In genomic region chr16:11583889-11584565, GRCh38 we compare ENCODE assay signal across 8 cellular contexts. TPM values are rescaled to one million over a fixed set of nuclear protein-coding genes. Genes with fewer than 3 reads are reported as not detected.
DNase-seq lines count a peak whose midpoint lies in the region; ATAC-seq and TF ChIP-seq lines count a peak whose summit lies in the region.

No MANE protein-coding gene starts in this region.

- no peaks in the 10 kb centered on the region for H3K9me2 ChIP-seq in Karpas-422 (replicated peaks; ENCODE audit: insufficient read depth, low read length)

- H3K36me3 Mint-ChIP-seq in CD8-positive, alpha-beta memory T cell: peaks cover 0 to 60% (median 4%) of the 10 kb centered on the region in 3 donors
- H3K36me3 Mint-ChIP-seq in MCF 10A (ENCODE audit: insufficient read depth, unreplicated experiment): peaks cover 16% of the 10 kb centered on the region

- TF ChIP-seq CTCF in MCF 10A (IDR thresholded peaks at IDR 0.05; ENCODE audit: unreplicated experiment): no peak

- H3K4me1 ChIP-seq in CD8-positive, alpha-beta memory T cell (ENCODE audit: insufficient read depth, low read length): peaks cover 63% of the 10 kb centered on the region
- H3K4me1 ChIP-seq in Karpas-422 (ENCODE audit: low read length): peaks cover 33% of the 10 kb centered on the region
- peaks cover 36% of the 10 kb centered on the region for H3K4me1 ChIP-seq in mucosa of stomach (ENCODE audit: control insufficient read depth, insufficient read depth, low read length)

- DNase-seq in CD8-positive, alpha-beta memory T cell: no peak
- DNase-seq in Karpas-422 (no peak), MCF 10A (ENCODE audit: unreplicated experiment) (no peak), DMS153 treated with DMSO at 0.1 percent for 48 hours (lab: John Stamatoyannopoulos, UW; ENCODE audit: unreplicated experiment) (no peak)

- BruUV-seq in MCF 10A (replicated peaks; lab: Mats Ljungman, UMichigan): no TSS peak

- POLR2A ChIA-PET in CD8-positive, alpha-beta memory T cell (lab: Charles Lee): interaction anchor here (0.8 to 1.2 kb wide), 3 partner anchors 8 to 35 kb away, joined by 3 to 5 read pairs (median 3); no protein-coding TSS in a partner anchor
- POLR2A ChIA-PET in MCF 10A (lab: Yijun Ruan, JAX): interaction anchor here (0.6 to 3.8 kb wide), 17 partner anchors 13 to 355 kb away, joined by 3 to 30 read pairs (median 5); no protein-coding TSS in a partner anchor

- peaks cover 65 to 79% (median 72%) of the 10 kb centered on the region in 3 donors for H3K4me1 Mint-ChIP-seq in CD8-positive, alpha-beta memory T cell
- peaks cover 34% of the 10 kb centered on the region for H3K4me1 Mint-ChIP-seq in MCF 10A (ENCODE audit: insufficient read depth, unreplicated experiment)

- CTCF ChIA-PET in CD8-positive, alpha-beta memory T cell (lab: Charles Lee): interaction anchor here (0.8 to 3.5 kb wide), 8 partner anchors 14 to 127 kb away, joined by 3 to 16 read pairs (median 4); no protein-coding TSS in a partner anchor
- CTCF ChIA-PET in MCF 10A (lab: Yijun Ruan, JAX): interaction anchor here (0.6 to 2.9 kb wide), 11 partner anchors 18 to 178 kb away, joined by 3 to 10 read pairs (median 4); no protein-coding TSS in a partner anchor

- H3K9ac ChIP-seq in Karpas-422 (ENCODE audit: low read length) (no peak overlapping the region), mucosa of stomach (ENCODE audit: low read length) (peak overlapping the region; percentile 45)

- ATAC-seq in GM21367 (IDR thresholded peaks at IDR 0.05; ENCODE audit: unreplicated experiment): no peak
- no peak for ATAC-seq in HG03571 (IDR thresholded peaks at IDR 0.05; ENCODE audit: unreplicated experiment)
- ATAC-seq in GM18867 (IDR thresholded peaks at IDR 0.05; ENCODE audit: unreplicated experiment): no peak

- peak overlapping the region; percentile 87 to 99 (median 96) for H3K27ac Mint-ChIP-seq in CD8-positive, alpha-beta memory T cell
- peak overlapping the region; percentile 94 for H3K27ac Mint-ChIP-seq in MCF 10A (ENCODE audit: low read depth, unreplicated experiment)

- intact Hi-C loops in MCF 10A (cut with micrococcal nuclease): loop anchor here (1.0 to 2.0 kb wide), 2 partner anchors 51 to 177 kb away; no protein-coding TSS in a partner anchor

- no peak overlapping the region for H2AFZ ChIP-seq in Karpas-422 (ENCODE audit: low read length)

- no peaks in the 10 kb centered on the region for H3K36me3 ChIP-seq in CD8-positive, alpha-beta memory T cell (ENCODE audit: insufficient read depth, low read length)
- H3K36me3 ChIP-seq in Karpas-422 (ENCODE audit: insufficient read depth, low read length) (no peaks in the 10 kb centered on the region), mucosa of stomach (ENCODE audit: control insufficient read depth, insufficient read depth, low read length) (no peaks in the 10 kb centered on the region)

- H3K27me3 ChIP-seq in CD8-positive, alpha-beta memory T cell (ENCODE audit: insufficient read depth, low read length, poor library complexity, severe bottlenecking): no peaks in the 10 kb centered on the region
- H3K27me3 ChIP-seq in Karpas-422 (ENCODE audit: low read length): no peaks in the 10 kb centered on the region
- no peaks in the 10 kb centered on the region for H3K27me3 ChIP-seq in mucosa of stomach (ENCODE audit: control insufficient read depth, insufficient read depth, low read length)

- no peaks in the 10 kb centered on the region for H4K20me1 ChIP-seq in Karpas-422 (ENCODE audit: insufficient read depth, low read depth, low read length)

- H3K9me3 Mint-ChIP-seq in CD8-positive, alpha-beta memory T cell: peaks cover 0 to 1% (median 0%) of the 10 kb centered on the region in 5 donors
- no peaks in the 10 kb centered on the region for H3K9me3 Mint-ChIP-seq in MCF 10A (ENCODE audit: unreplicated experiment)

- peak overlapping the region; percentile 96 for H3K4me3 ChIP-seq in CD8-positive, alpha-beta memory T cell (ENCODE audit: low read length)
- H3K4me3 ChIP-seq in Karpas-422 (ENCODE audit: low read length): peak overlapping the region; percentile 4; the same call in 1 of the 2 replicates
- no peak overlapping the region for H3K4me3 ChIP-seq in mucosa of stomach (ENCODE audit: low read length)

- H3K27ac ChIP-seq in CD8-positive, alpha-beta memory T cell (ENCODE audit: low read depth, low read length): peak overlapping the region; percentile 73
- no peak overlapping the region for H3K27ac ChIP-seq in Karpas-422 (ENCODE audit: low read length)

- H3K79me2 ChIP-seq in Karpas-422 (ENCODE audit: low read length): no peaks in the 10 kb centered on the region

- H3K4me2 ChIP-seq in Karpas-422 (ENCODE audit: low read depth, low read length, poor library complexity, severe bottlenecking): peak overlapping the region; percentile 30

- peak overlapping the region; percentile 94 to 99 (median 97) for H3K4me3 Mint-ChIP-seq in CD8-positive, alpha-beta memory T cell
- H3K4me3 Mint-ChIP-seq in MCF 10A (ENCODE audit: unreplicated experiment): peak overlapping the region; percentile 84

- H3K27me3 Mint-ChIP-seq in CD8-positive, alpha-beta memory T cell: no peaks in the 10 kb centered on the region
- H3K27me3 Mint-ChIP-seq in MCF 10A (ENCODE audit: insufficient read depth, unreplicated experiment): no peaks in the 10 kb centered on the region

- no peaks in the 10 kb centered on the region for H3K9me3 ChIP-seq in CD8-positive, alpha-beta memory T cell (ENCODE audit: low read length)
- no peaks in the 10 kb centered on the region for H3K9me3 ChIP-seq in Karpas-422 (ENCODE audit: low read length)
- no peaks in the 10 kb centered on the region for H3K9me3 ChIP-seq in mucosa of stomach (ENCODE audit: control insufficient read depth, low read length)

RNA-seq across cellular contexts. Expression of gene LITAF, which starts 2.7 kb away (rescaled TPM):
- total RNA-seq in CD8-positive, alpha-beta memory T cell: 100 to 1,000 TPM; 199 to 201 TPM
- 629 TPM for polyA plus RNA-seq in CD8-positive, alpha-beta memory T cell
- total RNA-seq in Karpas-422 (2014; rRNA removed; shearing (Covaris generic); ENCODE audit: low replicate concordance): 2.6 TPM in 1 of 2 replicates, not detected in the other
- 120 and 161 TPM in 2 replicates for total RNA-seq in MCF 10A (2022)

Comparison
In these comparisons a context has a peak if more than half of its experiments do, and no peak if none do; other contexts are left out.
1. RNA of gene LITAF, which starts 2.7 kb away (total RNA-seq): 199 to 201 TPM in CD8-positive, alpha-beta memory T cell and 120 to 161 TPM in MCF 10A; 2.6 TPM in Karpas-422; every median in the first group is over 10 times any median in the second.